In genomic region chr9:134329576-134329855, GRCh38 we compare ENCODE assay signal across 12 cellular contexts. TPM values are rescaled to one million over a fixed set of nuclear protein-coding genes. Genes with fewer than 3 reads are reported as not detected.
DNase-seq lines count a peak whose midpoint lies in the region; FAIRE-seq and TF ChIP-seq lines count a peak whose summit lies in the region.
"Had no signal": no experiment of that assay in that cellular context is flagged by ENCODE, and none has a peak within 500 bp of the region (broad histone marks: within the 10 kb centered on the region; RNA-seq: fewer than 3 reads in every experiment).

No MANE protein-coding gene starts in this region.

- intact Hi-C loops in mammary epithelial cell (cut with micrococcal nuclease): loop anchor here (2.0 to 5.0 kb wide), 2 partner anchors 77 to 97 kb away; no protein-coding TSS in a partner anchor

- H3K4me2 ChIP-seq in mammary epithelial cell (ENCODE audit: insufficient read depth, low read depth, low read length) (peak overlapping the region; percentile 88), keratinocyte (ENCODE audit: control insufficient read depth, extremely low read depth, insufficient read depth, low read depth, low read length) (peak overlapping the region; percentile 88), skeletal muscle satellite cell (ENCODE audit: low read length) (peak overlapping the region; percentile 92)

- in situ Hi-C loops in mammary epithelial cell (cut with MboI; ENCODE audit: low sequenced_read_pairs in 2 of 2): loop anchor here in 1 of 2 donors (10.0 kb wide), 1 partner anchor 165 kb away; the partner anchor contains the start of gene RNU6ATAC

- 62% methylated on average over 7 of the region's 7 CpGs for WGBS in mammary epithelial cell (ENCODE audit: low coverage, missing lambda C conversion rate)

- BruUV-seq in mammary epithelial cell (replicated peaks; lab: Mats Ljungman, UMichigan): no TSS peak

- H3K9me3 ChIP-seq in ES-I3 (ENCODE audit: control insufficient read depth, insufficient read depth, low read length) (no peaks in the 10 kb centered on the region), mammary epithelial cell (replicated peaks; ENCODE audit: insufficient read depth, low read length) (no peaks in the 10 kb centered on the region), keratinocyte (ENCODE audit: control insufficient read depth, low read depth, low read length) (no peaks in the 10 kb centered on the region), skeletal muscle satellite cell (replicated peaks; ENCODE audit: low read length) (no peaks in the 10 kb centered on the region)

- DNase-seq in mammary epithelial cell (no peak), keratinocyte (ENCODE audit: low read depth, low spot score) (no peak), LoVo (ENCODE audit: low spot score) (no peak), NCI-H510A (lab: John Stamatoyannopoulos, UW) (no peak), GM19239 (ENCODE audit: insufficient read length, low spot score) (no peak), CD1c-positive myeloid dendritic cell (ENCODE audit: extremely low spot score) (no peak)
- DNase-seq: activated T-cell treated with anti-CD3 and anti-CD28 coated beads for 4 hours; effector CD4-positive, alpha-beta T cell; SW 1271 had no signal

- peaks cover 9% of the 10 kb centered on the region; the same call in 1 of the 2 replicates for H3K4me1 ChIP-seq in ES-I3 (ENCODE audit: insufficient read depth, low read length)
- H3K4me1 ChIP-seq in mammary epithelial cell (ENCODE audit: insufficient read depth, low read length): peaks cover 56% of the 10 kb centered on the region
- peaks cover 61% of the 10 kb centered on the region for H3K4me1 ChIP-seq in keratinocyte (ENCODE audit: control insufficient read depth, extremely low read depth, insufficient read depth, low read length)
- H3K4me1 ChIP-seq in skeletal muscle satellite cell (ENCODE audit: control insufficient read depth, insufficient read depth, low read length): peaks cover 39% of the 10 kb centered on the region

- H3K9me1 ChIP-seq in keratinocyte (ENCODE audit: control insufficient read depth, extremely low read depth, insufficient read depth, low read length): peaks cover 13% of the 10 kb centered on the region

- no peak for FAIRE-seq in keratinocyte (lab: Jason Lieb, UNC)
- FAIRE-seq in GM19239 (lab: Jason Lieb, UNC): no peak
- FAIRE-seq: GM18507 had no signal

- H3K27ac ChIP-seq in mammary epithelial cell (ENCODE audit: insufficient read depth, low read depth, low read length) (peak overlapping the region; percentile 46), keratinocyte (ENCODE audit: control insufficient read depth, insufficient read depth, low read length) (peak overlapping the region; percentile 77)

- H4K20me1 ChIP-seq in mammary epithelial cell (ENCODE audit: insufficient read depth, low read length) (peaks cover 9% of the 10 kb centered on the region), keratinocyte (ENCODE audit: control insufficient read depth, extremely low read depth, insufficient read depth, low read length) (peaks cover 43% of the 10 kb centered on the region)

- H3K4me3 ChIP-seq in mammary epithelial cell (replicated peaks in 1 of 3; ENCODE audit: insufficient read depth in 1 of 3, low read depth in 2 of 3, low read length in 3 of 3): peak overlapping the region in 2 of 3 experiments; percentile 64 to 69
- peak overlapping the region; percentile 73 to 93 (median 75) for H3K4me3 ChIP-seq in keratinocyte (ENCODE audit: control insufficient read depth in 2 of 3, extremely low read depth in 1 of 3, insufficient read depth in 2 of 3, low read depth in 1 of 3, low read length in 3 of 3)
- H3K4me3 ChIP-seq in skeletal muscle satellite cell (ENCODE audit: low read length): peak overlapping the region; percentile 92

- H3K36me3 ChIP-seq in ES-I3 (ENCODE audit: insufficient read depth, low read length) (no peaks in the 10 kb centered on the region), mammary epithelial cell (ENCODE audit: insufficient read depth, low read length) (no peaks in the 10 kb centered on the region), keratinocyte (ENCODE audit: control insufficient read depth in 2 of 2, extremely low read depth in 1 of 2, insufficient read depth in 2 of 2, low read length in 2 of 2) (no peaks in the 10 kb centered on the region), skeletal muscle satellite cell (ENCODE audit: insufficient read depth, low read length) (no peaks in the 10 kb centered on the region)

- H2AFZ ChIP-seq in mammary epithelial cell (ENCODE audit: low read depth, low read length): no peak overlapping the region
- H2AFZ ChIP-seq in keratinocyte (ENCODE audit: control insufficient read depth, low read length): no peak overlapping the region

- CTCF ChIA-PET in mammary epithelial cell (lab: Charles Lee; ENCODE audit: low non-redundant PET): interaction anchor here (0.6 kb wide), 1 partner anchor 44 kb away, joined by 9 read pairs; no protein-coding TSS in a partner anchor

- no peaks in the 10 kb centered on the region for H3K27me3 ChIP-seq in mammary epithelial cell (ENCODE audit: insufficient read depth, low read length)
- H3K27me3 ChIP-seq in keratinocyte (ENCODE audit: control insufficient read depth, extremely low read depth, insufficient read depth, low read length): no peaks in the 10 kb centered on the region
- H3K27me3 ChIP-seq in skeletal muscle satellite cell (ENCODE audit: control insufficient read depth, insufficient read depth, low read length): no peaks in the 10 kb centered on the region

- dilution Hi-C loops in mammary epithelial cell (cut with HindIII; ENCODE audit: low sequenced_read_pairs) (loop anchor here (5.0 kb wide), 2 partner anchors 97 to 113 kb away; no protein-coding TSS in a partner anchor), keratinocyte (cut with MboI; ENCODE audit: extremely low pct_ligation_motif_present, low sequenced_read_pairs) (no loop called here)

- no peak for TF ChIP-seq CTCF in mammary epithelial cell (conservative IDR thresholded peaks at IDR 0.05 in 1 of 2, IDR thresholded peaks at IDR 0.05 in 1 of 2; ENCODE audit: extremely low read depth in 1 of 2, insufficient read depth in 1 of 2, low read depth in 1 of 2, low read length in 2 of 2)
- TF ChIP-seq CTCF in keratinocyte (optimal IDR thresholded peaks at IDR 0.05 in 1 of 3, IDR thresholded peaks at IDR 0.05 in 1 of 3, conservative IDR thresholded peaks at IDR 0.05 in 1 of 3; ENCODE audit: extremely low read depth in 1 of 3, insufficient read depth in 2 of 3, low read length in 3 of 3): no peak

- H3K79me2 ChIP-seq in mammary epithelial cell (ENCODE audit: insufficient read depth, low read length) (peaks cover 78% of the 10 kb centered on the region), keratinocyte (ENCODE audit: control insufficient read depth, insufficient read depth, low read length) (peaks cover 77% of the 10 kb centered on the region)

- H3K9ac ChIP-seq in ES-I3 (ENCODE audit: low read depth, low read length) (peak overlapping the region; percentile 3; the same call in 1 of the 2 replicates), mammary epithelial cell (ENCODE audit: insufficient read depth, low read length) (peak overlapping the region; percentile 32), keratinocyte (ENCODE audit: control insufficient read depth, extremely low read depth, insufficient read depth, low read length) (peak overlapping the region; percentile 80), skeletal muscle satellite cell (ENCODE audit: low read depth, low read length) (peak overlapping the region; percentile 92)

RNA-seq across cellular contexts. Expression of gene RXRA, which starts 3.3 kb away (rescaled TPM):
- total RNA-seq in mammary epithelial cell: 10 to 100 TPM; 31.0 to 39.2 TPM
- polyA plus RNA-seq in mammary epithelial cell: 25.2 TPM
- 28.5 TPM for polyA minus RNA-seq in mammary epithelial cell
- polyA plus RNA-seq in keratinocyte: 9.7 to 17.2 TPM (median 16.7 TPM) in 3 replicates
- 15.9 TPM for polyA plus RNA-seq in keratinocyte (2011; ENCODE audit: low read depth)
- polyA plus RNA-seq in keratinocyte (2011; cell fraction: cytosol; rRNA removed): 10.5 and 21.8 TPM in 2 replicates
- polyA plus RNA-seq in keratinocyte (2011; cell fraction: nucleus; rRNA removed): 19.4 and 29.5 TPM in 2 replicates
- 30.5 and 34.7 TPM in 2 replicates for polyA plus RNA-seq in keratinocyte (2012; ENCODE audit: low replicate concordance)
- polyA minus RNA-seq in keratinocyte: 19.2 to 55.3 TPM (median 30.6 TPM) in 3 replicates
- 50.6 TPM for polyA minus RNA-seq in keratinocyte (2011; cell fraction: cytosol; rRNA and poly(A)+ RNA removed)
- 26.7 and 27.5 TPM in 2 replicates for polyA minus RNA-seq in keratinocyte (2011; cell fraction: nucleus; rRNA and poly(A)+ RNA removed)
- 9.9 and 16.6 TPM in 2 replicates for total RNA-seq in skeletal muscle satellite cell (2012; rRNA removed)

Comparison
In these comparisons a context has a peak if more than half of its experiments do, and no peak if none do; other contexts are left out.
1. H3K9ac ChIP-seq: peak in every context shown above with its lines; median percentile 92 in skeletal muscle satellite cell; 80 in keratinocyte; 32 in mammary epithelial cell; 3 in ES-I3.